ENCODE assay signal across 7 cellular contexts in the genomic region with DNA sequence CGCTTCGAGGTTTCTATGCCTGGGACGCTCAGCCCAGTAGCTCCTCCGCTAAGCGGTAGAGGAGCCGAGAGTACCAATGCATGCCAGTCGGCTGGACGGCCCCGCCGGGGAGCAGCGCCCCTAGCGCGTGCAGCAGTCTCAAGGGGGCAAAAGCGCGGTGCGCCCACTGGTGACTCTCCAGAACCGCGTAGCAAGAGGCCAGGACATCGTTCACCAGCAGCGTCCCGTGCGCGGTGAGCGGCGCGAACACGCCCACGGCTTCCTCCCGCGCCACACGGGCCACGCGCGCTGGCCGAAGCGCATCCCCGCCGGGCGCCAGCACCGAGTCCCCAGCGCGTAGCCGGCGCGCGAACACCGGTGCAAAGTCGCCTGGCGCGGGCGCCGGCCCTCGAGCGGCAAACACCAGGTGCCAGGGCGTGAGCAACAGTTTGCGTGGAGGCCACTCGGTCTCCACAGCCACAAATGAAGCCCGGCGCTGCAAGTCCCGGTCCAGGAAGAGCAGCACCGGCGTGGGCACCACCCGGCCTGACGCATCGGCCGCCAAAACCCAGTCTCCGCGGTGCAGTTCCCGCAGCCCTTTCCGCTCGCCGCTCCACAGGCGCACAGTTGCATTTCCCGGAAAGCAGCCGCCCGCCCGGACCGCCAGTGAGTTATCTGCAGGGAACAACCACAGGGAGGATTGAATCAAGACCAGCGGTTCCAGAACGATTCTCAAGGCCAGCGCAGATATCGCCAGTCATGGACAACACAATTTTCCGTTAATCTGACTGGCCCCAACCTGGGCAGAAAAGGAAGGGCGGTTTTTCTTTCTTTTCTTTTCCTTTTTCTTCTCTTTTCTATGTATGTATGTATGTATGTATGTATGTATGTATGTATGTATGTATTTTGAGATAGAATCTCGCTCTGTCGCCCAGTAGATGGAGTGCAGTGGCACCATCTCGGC. TPM values are rescaled to one million over a fixed set of nuclear protein-coding genes. Genes with fewer than 3 reads are reported as not detected.
DNase-seq lines count a peak whose midpoint lies in the region; ATAC-seq, FAIRE-seq and TF ChIP-seq lines count a peak whose summit lies in the region.

No MANE protein-coding gene starts in this region.

- H3K9me3 ChIP-seq in OCI-LY1 (ENCODE audit: low read length) (no peaks in the 10 kb centered on the region), keratinocyte (ENCODE audit: control insufficient read depth, low read depth, low read length) (no peaks in the 10 kb centered on the region)

- in situ Hi-C loops in astrocyte of the spinal cord (cut with HindIII; ENCODE audit: low sequenced_read_pairs) = no loop called here

- H3K27ac ChIP-seq in OCI-LY1 (ENCODE audit: low read depth, low read length, poor library complexity, severe bottlenecking) = no peak overlapping the region
- no peak overlapping the region for H3K27ac ChIP-seq in keratinocyte (ENCODE audit: control insufficient read depth, insufficient read depth, low read length)

- H3K27me3 Mint-ChIP-seq in stimulated activated naive B cell treated with anti-CD40 and anti-IgM and Interleukin-4, amounts not matched to agents 10 μg/mL and 1 μg/mL and 100 μg/mL, for 72 hours = peaks cover 52 to 66% of the 10 kb centered on the region in 2 donors

- H3K4me1 Mint-ChIP-seq in stimulated activated naive B cell treated with anti-CD40 and anti-IgM and Interleukin-4, amounts not matched to agents 10 μg/mL and 1 μg/mL and 100 μg/mL, for 72 hours = peaks cover 38 to 55% of the 10 kb centered on the region in 2 donors

- H3K4me1 ChIP-seq in OCI-LY1 (ENCODE audit: insufficient read depth, low read length, severe bottlenecking) = peaks cover 27% of the 10 kb centered on the region
- peaks cover 14% of the 10 kb centered on the region for H3K4me1 ChIP-seq in keratinocyte (ENCODE audit: control insufficient read depth, extremely low read depth, insufficient read depth, low read length)

- peaks cover 0 to 4% of the 10 kb centered on the region in 2 donors for H3K36me3 Mint-ChIP-seq in stimulated activated naive B cell treated with anti-CD40 and anti-IgM and Interleukin-4, amounts not matched to agents 10 μg/mL and 1 μg/mL and 100 μg/mL, for 72 hours

- H2AFZ ChIP-seq in OCI-LY1 (ENCODE audit: low read length) (no peak overlapping the region), keratinocyte (ENCODE audit: control insufficient read depth, low read length) (peak overlapping the region; percentile 37)

- H3K79me2 ChIP-seq in OCI-LY1 (ENCODE audit: insufficient read depth, low read length) (no peaks in the 10 kb centered on the region), keratinocyte (ENCODE audit: control insufficient read depth, insufficient read depth, low read length) (no peaks in the 10 kb centered on the region)

- no peaks in the 10 kb centered on the region for H3K9me1 ChIP-seq in keratinocyte (ENCODE audit: control insufficient read depth, extremely low read depth, insufficient read depth, low read length)

- no peaks in the 10 kb centered on the region for H3K9me3 Mint-ChIP-seq in stimulated activated naive B cell treated with anti-CD40 and anti-IgM and Interleukin-4, amounts not matched to agents 10 μg/mL and 1 μg/mL and 100 μg/mL, for 72 hours

- peak; percentile 44 for TF ChIP-seq CTCF in GM12864 (IDR thresholded peaks at IDR 0.05; ENCODE audit: low read depth, low read length, missing control alignments)
- TF ChIP-seq CTCF in OCI-LY1 (IDR thresholded peaks at IDR 0.05; ENCODE audit: low read length) = peak; percentile 48
- TF ChIP-seq CTCF in astrocyte of the spinal cord (IDR thresholded peaks at IDR 0.05; ENCODE audit: low read depth, low read length) = peak; percentile 34
- peak in 2 of 3 experiments; percentile 6 to 42 for TF ChIP-seq CTCF in keratinocyte (optimal IDR thresholded peaks at IDR 0.05 in 1 of 3, IDR thresholded peaks at IDR 0.05 in 1 of 3, conservative IDR thresholded peaks at IDR 0.05 in 1 of 3; ENCODE audit: extremely low read depth in 1 of 3, insufficient read depth in 2 of 3, low read length in 3 of 3)

- dilution Hi-C loops in keratinocyte (cut with MboI; ENCODE audit: extremely low pct_ligation_motif_present, low sequenced_read_pairs) = no loop called here

- FAIRE-seq in keratinocyte (lab: Jason Lieb, UNC) = no peak

- H3K27ac Mint-ChIP-seq in stimulated activated naive B cell treated with anti-CD40 and anti-IgM and Interleukin-4, amounts not matched to agents 10 μg/mL and 1 μg/mL and 100 μg/mL, for 72 hours = peak overlapping the region; percentile 67

- peak; percentile 22 to 23 for ATAC-seq in stimulated activated naive B cell treated with anti-CD40 and anti-IgM and Interleukin-4, amounts not matched to agents 10 μg/mL and 1 μg/mL and 100 μg/mL, for 72 hours (replicated peaks)

- H3K4me3 Mint-ChIP-seq in stimulated activated naive B cell treated with anti-CD40 and anti-IgM and Interleukin-4, amounts not matched to agents 10 μg/mL and 1 μg/mL and 100 μg/mL, for 72 hours = peak overlapping the region; percentile 77 to 83

- H3K4me3 ChIP-seq in GM12864 (ENCODE audit: low read depth, low read length) (peak overlapping the region; percentile 42), OCI-LY1 (ENCODE audit: low read depth, low read length, poor library complexity, severe bottlenecking) (peak overlapping the region; percentile 1), astrocyte of the spinal cord (ENCODE audit: low read depth, low read length) (peak overlapping the region; percentile 22), keratinocyte (ENCODE audit: control insufficient read depth in 2 of 3, extremely low read depth in 1 of 3, insufficient read depth in 2 of 3, low read depth in 1 of 3, low read length in 3 of 3) (peak overlapping the region in 2 of 3 experiments; percentile 28 to 53)

- H3F3A ChIP-seq in OCI-LY1 (ENCODE audit: insufficient read depth, low read length) = no peaks in the 10 kb centered on the region

- H3K27me3 ChIP-seq in OCI-LY1 (ENCODE audit: insufficient read depth, low read length) (no peaks in the 10 kb centered on the region; the same call in none of the 2 replicates), keratinocyte (ENCODE audit: control insufficient read depth, extremely low read depth, insufficient read depth, low read length) (peaks cover 69% of the 10 kb centered on the region)

- H3K9me2 ChIP-seq in OCI-LY1 (ENCODE audit: low read depth, low read length) = no peaks in the 10 kb centered on the region

- no peak overlapping the region for H3K9ac ChIP-seq in OCI-LY1 (ENCODE audit: low read length)
- no peak overlapping the region for H3K9ac ChIP-seq in keratinocyte (ENCODE audit: control insufficient read depth, extremely low read depth, insufficient read depth, low read length)

- DNase-seq in GM12864 (ENCODE audit: low read depth) (no peak), astrocyte of the spinal cord (ENCODE audit: low read depth, low spot score) (peak; percentile 59), keratinocyte (ENCODE audit: low read depth, low spot score) (no peak), NCI-H446 treated with DMSO at 0.1 percent for 48 hours (lab: John Stamatoyannopoulos, UW) (no peak)
- peak; percentile 28 for DNase-seq in stimulated activated naive B cell treated with anti-CD40 and anti-IgM and Interleukin-4, amounts not matched to agents 10 μg/mL and 1 μg/mL and 100 μg/mL, for 72 hours
- DNase-seq in central memory CD4-positive, alpha-beta T cell = no peak

- H3K36me3 ChIP-seq in OCI-LY1 (ENCODE audit: insufficient read depth, low read length) = no peaks in the 10 kb centered on the region
- H3K36me3 ChIP-seq in keratinocyte (ENCODE audit: control insufficient read depth in 2 of 2, extremely low read depth in 1 of 2, insufficient read depth in 2 of 2, low read length in 2 of 2) = no peaks in the 10 kb centered on the region

- H3K4me2 ChIP-seq in OCI-LY1 (ENCODE audit: low read length) (peak overlapping the region; percentile 6; the same call in 1 of the 2 replicates), keratinocyte (ENCODE audit: control insufficient read depth, extremely low read depth, insufficient read depth, low read depth, low read length) (peak overlapping the region; percentile 74)

- H4K20me1 ChIP-seq in OCI-LY1 (ENCODE audit: insufficient read depth, low read length) (no peaks in the 10 kb centered on the region), keratinocyte (ENCODE audit: control insufficient read depth, extremely low read depth, insufficient read depth, low read length) (no peaks in the 10 kb centered on the region)

RNA-seq across cellular contexts. Expression of a gene that starts 4.5 kb away (rescaled TPM):
- polyA plus RNA-seq in keratinocyte = not detected in 3 replicates
- polyA plus RNA-seq in keratinocyte (2011; ENCODE audit: low read depth) = not detected
- not detected in 2 replicates for polyA plus RNA-seq in keratinocyte (2011; cell fraction: cytosol; rRNA removed)
- polyA plus RNA-seq in keratinocyte (2011; cell fraction: nucleus; rRNA removed) = 0.03 TPM in 1 of 2 replicates, not detected in the other
- 0.06 TPM in 1 of 2 replicates, not detected in the other for polyA plus RNA-seq in keratinocyte (2012; ENCODE audit: low replicate concordance)
- polyA minus RNA-seq in keratinocyte = not detected in 3 replicates
- polyA minus RNA-seq in keratinocyte (2011; cell fraction: cytosol; rRNA and poly(A)+ RNA removed) = not detected
- polyA minus RNA-seq in keratinocyte (2011; cell fraction: nucleus; rRNA and poly(A)+ RNA removed) = not detected in 2 replicates

RNA-seq across cellular contexts. Expression of a gene that starts 20.3 kb away (rescaled TPM):
- polyA plus RNA-seq in keratinocyte = 0.31 to 0.63 TPM (median 0.51 TPM) in 3 replicates
- 0.35 TPM for polyA plus RNA-seq in keratinocyte (2011; ENCODE audit: low read depth)
- 0.30 and 0.44 TPM in 2 replicates for polyA plus RNA-seq in keratinocyte (2011; cell fraction: cytosol; rRNA removed)
- polyA plus RNA-seq in keratinocyte (2011; cell fraction: nucleus; rRNA removed) = 0.47 and 0.59 TPM in 2 replicates
- 0.55 and 0.86 TPM in 2 replicates for polyA plus RNA-seq in keratinocyte (2012; ENCODE audit: low replicate concordance)
- polyA minus RNA-seq in keratinocyte = 0.16 to 1.0 TPM (median 0.92 TPM) in 3 replicates
- polyA minus RNA-seq in keratinocyte (2011; cell fraction: cytosol; rRNA and poly(A)+ RNA removed) = not detected
- not detected in 2 replicates for polyA minus RNA-seq in keratinocyte (2011; cell fraction: nucleus; rRNA and poly(A)+ RNA removed)

RNA-seq across cellular contexts. Expression of a gene that starts 20.5 kb away (rescaled TPM):
- polyA plus RNA-seq in keratinocyte = 22.9 to 30.1 TPM (median 28.0 TPM) in 3 replicates
- polyA plus RNA-seq in keratinocyte (2011; ENCODE audit: low read depth) = 9.5 TPM
- polyA plus RNA-seq in keratinocyte (2011; cell fraction: cytosol; rRNA removed) = 12.1 and 14.6 TPM in 2 replicates
- 85.8 and 90.5 TPM in 2 replicates for polyA plus RNA-seq in keratinocyte (2011; cell fraction: nucleus; rRNA removed)
- polyA plus RNA-seq in keratinocyte (2012; ENCODE audit: low replicate concordance) = 18.5 and 27.8 TPM in 2 replicates
- polyA minus RNA-seq in keratinocyte = 46.4 to 72.0 TPM (median 51.2 TPM) in 3 replicates
- 23.4 TPM for polyA minus RNA-seq in keratinocyte (2011; cell fraction: cytosol; rRNA and poly(A)+ RNA removed)
- polyA minus RNA-seq in keratinocyte (2011; cell fraction: nucleus; rRNA and poly(A)+ RNA removed) = 26.6 and 43.3 TPM in 2 replicates

RNA-seq across cellular contexts. Expression of a gene that starts 29.5 kb away (rescaled TPM):
- polyA plus RNA-seq in keratinocyte = 9.3 to 12.1 TPM (median 9.8 TPM) in 3 replicates
- polyA plus RNA-seq in keratinocyte (2011; ENCODE audit: low read depth) = 21.7 TPM
- polyA plus RNA-seq in keratinocyte (2011; cell fraction: cytosol; rRNA removed) = 5.0 and 8.0 TPM in 2 replicates
- polyA plus RNA-seq in keratinocyte (2011; cell fraction: nucleus; rRNA removed) = 64.9 and 67.1 TPM in 2 replicates
- polyA plus RNA-seq in keratinocyte (2012; ENCODE audit: low replicate concordance) = 16.3 and 25.6 TPM in 2 replicates
- 11.6 to 77.1 TPM (median 36.3 TPM) in 3 replicates for polyA minus RNA-seq in keratinocyte
- polyA minus RNA-seq in keratinocyte (2011; cell fraction: cytosol; rRNA and poly(A)+ RNA removed) = 18.6 TPM
- 56.6 and 78.4 TPM in 2 replicates for polyA minus RNA-seq in keratinocyte (2011; cell fraction: nucleus; rRNA and poly(A)+ RNA removed)

RNA-seq across cellular contexts. Expression of a gene that starts 41.1 kb away (rescaled TPM):
- polyA plus RNA-seq in keratinocyte = 1,122 to 2,676 TPM (median 2,055 TPM) in 3 replicates
- 41.5 TPM for polyA plus RNA-seq in keratinocyte (2011; ENCODE audit: low read depth)
- polyA plus RNA-seq in keratinocyte (2011; cell fraction: cytosol; rRNA removed) = 1,432 and 1,444 TPM in 2 replicates
- polyA plus RNA-seq in keratinocyte (2011; cell fraction: nucleus; rRNA removed) = 847 and 904 TPM in 2 replicates
- polyA plus RNA-seq in keratinocyte (2012; ENCODE audit: low replicate concordance) = 266 and 1,477 TPM in 2 replicates
- polyA minus RNA-seq in keratinocyte = 1,956 to 3,195 TPM (median 2,566 TPM) in 3 replicates
- 1,040 TPM for polyA minus RNA-seq in keratinocyte (2011; cell fraction: cytosol; rRNA and poly(A)+ RNA removed)
- polyA minus RNA-seq in keratinocyte (2011; cell fraction: nucleus; rRNA and poly(A)+ RNA removed) = 326 and 464 TPM in 2 replicates

Comparison
In these comparisons a context has a peak if more than half of its experiments do, and no peak if none do; other contexts are left out.
1. DNase-seq: peak in astrocyte of the spinal cord (single experiment) and stimulated activated naive B cell treated with anti-CD40 and anti-IgM and Interleukin-4, amounts not matched to agents 10 μg/mL and 1 μg/mL and 100 μg/mL, for 72 hours (single experiment); none in GM12864 (single experiment), keratinocyte (single experiment), NCI-H446 treated with DMSO at 0.1 percent for 48 hours (single experiment) and central memory CD4-positive, alpha-beta T cell (single experiment).
2. Peak in every context shown above with its lines, with median percentiles within 50 percentile points of each other: H3K4me3 ChIP-seq and CTCF ChIP-seq.